Comparison of ENCODE assay signal across 8 cellular contexts in the genomic region with DNA sequence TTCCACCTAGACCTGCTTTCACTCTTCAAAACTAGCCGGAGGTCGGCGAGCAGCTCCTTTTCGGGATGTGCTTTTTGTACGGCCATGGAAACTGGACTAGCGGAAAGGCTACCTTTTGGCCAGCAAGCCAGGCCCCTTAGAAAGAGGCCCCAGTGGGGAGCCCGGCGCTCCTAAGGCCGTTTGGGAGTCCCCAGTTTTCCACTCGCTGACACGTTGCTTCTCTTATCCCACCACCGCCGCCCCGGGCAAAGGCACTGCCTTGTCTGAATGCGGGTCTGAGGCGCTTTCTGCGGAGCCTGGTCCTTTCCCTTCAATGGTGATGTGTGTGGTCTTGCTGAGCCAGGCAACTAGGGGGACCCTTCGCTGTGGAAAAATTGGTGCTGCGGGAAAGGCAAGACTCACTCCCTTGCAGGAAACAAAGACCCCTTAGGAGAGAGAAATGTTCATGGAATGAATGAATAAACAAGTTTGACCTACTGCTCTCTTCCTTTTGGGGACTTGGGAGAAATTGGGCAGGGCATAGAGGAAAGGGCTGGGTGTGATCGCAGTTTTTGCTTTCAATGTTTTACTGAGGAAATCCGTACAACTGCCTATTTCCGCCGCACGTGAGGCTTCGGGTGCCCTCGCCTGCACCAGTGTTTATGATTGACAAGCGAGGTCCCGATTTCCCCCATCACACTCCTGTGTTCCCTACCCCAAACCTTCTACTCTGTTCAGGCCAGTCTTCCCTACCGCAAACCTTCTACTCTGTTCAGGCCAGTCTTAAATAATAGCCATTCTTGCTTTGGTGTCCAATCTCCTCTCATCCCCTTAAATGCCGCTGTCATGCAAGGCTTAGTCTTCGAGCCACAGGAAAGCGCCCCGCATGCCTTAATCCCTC. TPM values are rescaled to one million over a fixed set of nuclear protein-coding genes. Genes with fewer than 3 reads are reported as not detected.
DNase-seq lines count a peak whose midpoint lies in the region; ATAC-seq and TF ChIP-seq lines count a peak whose summit lies in the region.

No MANE protein-coding gene starts in this region.

- ATAC-seq in activated B cell treated with CpG ODN at 0.5 μM for 24 hours (ENCODE audit: low read depth) (no peak), right lobe of liver (peak; percentile 1 to 3 (median 2)), HG03354 (IDR thresholded peaks at IDR 0.05; ENCODE audit: poor library complexity, severe bottlenecking, unreplicated experiment) (no peak)

- intact Hi-C loops in activated B cell treated with CpG ODN at 0.5 μM for 24 hours (cut with micrococcal nuclease) (loop anchor here (2.0 to 5.0 kb wide), 9 partner anchors 31 to 1439 kb away; a partner anchor contains a TSS), right lobe of liver (cut with DNase I) (no loop called here)

- POLR2A ChIA-PET in activated B cell treated with CpG ODN at 0.5 μM for 24 hours (lab: Charles Lee) = interaction anchor here (0.6 to 3.7 kb wide), 10 partner anchors 11 to 328 kb away, joined by 3 to 166 read pairs (median 4); a partner anchor contains a TSS

- peak overlapping the region; percentile 87 for H3K4me2 ChIP-seq in Karpas-422 (ENCODE audit: low read depth, low read length, poor library complexity, severe bottlenecking)

- no peaks in the 10 kb centered on the region for H3K9me3 Mint-ChIP-seq in activated B cell treated with CpG ODN at 0.5 μM for 24 hours

- H2AFZ ChIP-seq in Karpas-422 (ENCODE audit: low read length) = peak overlapping the region; percentile 95

- H3K4me1 ChIP-seq in Karpas-422 (ENCODE audit: low read length) (peaks cover 18% of the 10 kb centered on the region), right lobe of liver (peaks cover 0 to 53% (median 23%) of the 10 kb centered on the region in 4 donors)

- peaks cover 20% of the 10 kb centered on the region; the same call in 1 of the 2 replicates for H4K20me1 ChIP-seq in Karpas-422 (ENCODE audit: insufficient read depth, low read depth, low read length)

- no peaks in the 10 kb centered on the region for H3K27me3 Mint-ChIP-seq in activated B cell treated with CpG ODN at 0.5 μM for 24 hours

- TF ChIP-seq POLR2A in right lobe of liver (IDR thresholded peaks at IDR 0.05) = no peak

- peaks cover 26% of the 10 kb centered on the region for H3K79me2 ChIP-seq in Karpas-422 (ENCODE audit: low read length)

- 14% methylated on average over 29 of the region's 33 CpGs for WGBS in right lobe of liver (ENCODE audit: insufficient coverage, low coverage, low lambda C conversion rate, missing lambda C conversion rate)

- CTCF ChIA-PET in activated B cell treated with CpG ODN at 0.5 μM for 24 hours (lab: Charles Lee) = interaction anchor here (0.9 kb wide), 1 partner anchor 288 kb away, joined by 3 read pairs; no protein-coding TSS in a partner anchor

- peaks cover 38% of the 10 kb centered on the region for H3K36me3 Mint-ChIP-seq in activated B cell treated with CpG ODN at 0.5 μM for 24 hours (ENCODE audit: low read depth)

- H3K27ac Mint-ChIP-seq in activated B cell treated with CpG ODN at 0.5 μM for 24 hours = peak overlapping the region; percentile 99

- H3K9me3 ChIP-seq in Karpas-422 (ENCODE audit: low read length) = no peaks in the 10 kb centered on the region
- no peaks in the 10 kb centered on the region for H3K9me3 ChIP-seq in right lobe of liver

- peak overlapping the region; percentile 96 for H3K4me3 Mint-ChIP-seq in activated B cell treated with CpG ODN at 0.5 μM for 24 hours

- peak; percentile 86 for DNase-seq in DMS53 treated with DMSO at 0.1 percent for 48 hours (lab: John Stamatoyannopoulos, UW; ENCODE audit: unreplicated experiment)
- DNase-seq in Karpas-422 = no peak
- DNase-seq in activated B cell treated with CpG ODN at 0.5 μM for 24 hours = peak; percentile 46
- DNase-seq in right lobe of liver = peak; percentile 65 to 73 (median 71)
- peak; percentile 19 for DNase-seq in stimulated activated CD8-positive, alpha-beta memory T cell treated with anti-CD3 and anti-CD28 coated beads, Interleukin-15, amount 100 ng/mL, for 24 hours (ENCODE audit: low read depth)
- DNase-seq in dedifferentiated amniotic fluid mesenchymal stem cell (ENCODE audit: extremely low spot score) = no peak

- peak overlapping the region; percentile 64 for H3K9ac ChIP-seq in Karpas-422 (ENCODE audit: low read length)

- no peaks in the 10 kb centered on the region for H3K27me3 ChIP-seq in Karpas-422 (ENCODE audit: low read length)
- H3K27me3 ChIP-seq in right lobe of liver = no peaks in the 10 kb centered on the region

- H3K36me3 ChIP-seq in Karpas-422 (ENCODE audit: insufficient read depth, low read length) (peaks cover 25% of the 10 kb centered on the region), right lobe of liver (peaks cover 9 to 26% (median 21%) of the 10 kb centered on the region in 4 donors)

- H3K27ac ChIP-seq in Karpas-422 (ENCODE audit: low read length) (no peak overlapping the region), cingulate gyrus (ENCODE audit: low read depth, low read length) (peak overlapping the region; percentile 99), right lobe of liver (peak overlapping the region; percentile 98 to 99 (median 98))

- H3K4me1 Mint-ChIP-seq in activated B cell treated with CpG ODN at 0.5 μM for 24 hours = peaks cover 37% of the 10 kb centered on the region

- no peak for TF ChIP-seq CTCF in activated B cell treated with CpG ODN at 0.5 μM for 24 hours (IDR thresholded peaks at IDR 0.05)
- TF ChIP-seq CTCF in right lobe of liver (IDR thresholded peaks at IDR 0.05) = no peak

- H3K4me3 ChIP-seq in Karpas-422 (ENCODE audit: low read length) (peak overlapping the region; percentile 86), right lobe of liver (peak overlapping the region; percentile 84 to 90 (median 88))

- no peaks in the 10 kb centered on the region for H3K9me2 ChIP-seq in Karpas-422 (replicated peaks; ENCODE audit: insufficient read depth, low read length)

RNA-seq across cellular contexts. Expression of a gene that starts 1.0 kb away (rescaled TPM):
- 37.7 and 160 TPM in 2 replicates for total RNA-seq in Karpas-422 (2014; rRNA removed; shearing (Covaris generic); ENCODE audit: low replicate concordance)
- total RNA-seq in activated B cell treated with CpG ODN at 0.5 μM for 24 hours (231 and 247 TPM in 2 replicates), right lobe of liver (100 to 1,000 TPM in 5 of 6 experiments, 10 to 100 TPM in 1; 77.0 to 463 (median 290) TPM)

Comparison
In these comparisons a context has a peak if more than half of its experiments do, and no peak if none do; other contexts are left out.
1. DNase-seq: peak in DMS53 treated with DMSO at 0.1 percent for 48 hours (single experiment), activated B cell treated with CpG ODN at 0.5 μM for 24 hours (single experiment), right lobe of liver (3 of 3) and stimulated activated CD8-positive, alpha-beta memory T cell treated with anti-CD3 and anti-CD28 coated beads, Interleukin-15, amount 100 ng/mL, for 24 hours (single experiment); none in Karpas-422 (single experiment) and dedifferentiated amniotic fluid mesenchymal stem cell (single experiment).
2. ATAC-seq: peak in right lobe of liver (4 of 4); none in activated B cell treated with CpG ODN at 0.5 μM for 24 hours (single experiment) and HG03354 (single experiment).